28 cellular contexts compared by ENCODE assay signal in the genomic region with DNA sequence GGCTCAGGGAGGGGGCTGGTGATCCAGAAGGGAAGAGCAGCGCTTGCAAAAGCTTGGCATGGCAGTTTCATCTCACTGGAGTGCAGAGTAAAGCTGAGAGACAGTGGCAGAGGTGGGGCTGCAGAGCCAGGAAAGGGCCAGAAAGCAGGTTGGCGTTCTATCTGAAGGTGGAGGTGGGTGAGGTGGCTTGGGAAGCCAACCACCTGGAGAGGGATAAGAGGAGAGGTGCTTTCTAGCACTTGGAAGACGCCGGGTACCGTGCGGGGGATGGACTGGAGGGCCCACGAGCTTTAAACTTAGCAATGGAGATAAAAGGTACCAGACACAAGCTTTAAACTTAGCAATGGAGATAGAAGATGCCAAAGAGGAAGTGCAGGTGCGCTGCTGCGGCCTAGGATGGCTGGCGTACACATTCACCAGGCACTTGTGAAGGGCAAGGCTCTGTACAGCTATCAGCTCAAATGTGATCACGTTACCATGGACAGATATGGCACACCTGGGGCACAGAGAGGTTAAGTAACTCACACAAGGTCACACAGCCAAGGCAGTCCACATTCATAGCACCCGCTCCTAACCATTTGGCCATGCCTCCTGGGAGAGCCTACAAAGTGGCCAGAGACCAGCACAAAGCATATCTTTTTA.
A peak's percentile ranks its signal among the peaks of the same experiment; 100 is the strongest.
DNase-seq lines count a peak whose midpoint lies in the region; ATAC-seq, FAIRE-seq and TF ChIP-seq lines count a peak whose summit lies in the region.
"Had no signal": no experiment of that assay in that cellular context is flagged by ENCODE, and none has a peak within 500 bp of the region (broad histone marks: within the 10 kb centered on the region; RNA-seq: fewer than 3 reads in every experiment).

No MANE protein-coding gene starts in this region.

- H3K9me3 ChIP-seq in H9 (ENCODE audit: control insufficient read depth, low read depth, low read length) (no peaks in the 10 kb centered on the region), H1 (ENCODE audit: insufficient read depth in 2 of 2, low read depth in 1 of 2, low read length in 1 of 2) (no peaks in the 10 kb centered on the region)
- H3K9me3 ChIP-seq: BLaER1, left lung, psoas muscle had no signal

- peaks cover 6% of the 10 kb centered on the region for H3K27me3 Mint-ChIP-seq in H9 (ENCODE audit: low read depth)
- H3K27me3 Mint-ChIP-seq: activated naive CD4-positive, alpha-beta T cell treated with anti-CD3 and anti-CD28 coated beads, Interleukin-2, amount 50 U/mL, for 24 hours; activated T-cell treated with anti-CD3 and anti-CD28 coated beads, Interleukin-2, amount 50 U/mL, for 24 hours had no signal

- no peak for TF ChIP-seq RAD21 in H1 (IDR thresholded peaks at IDR 0.05 in 1 of 2, conservative IDR thresholded peaks at IDR 0.05 in 1 of 2; ENCODE audit: low read depth in 2 of 2, low read length in 2 of 2)

- CTCF ChIA-PET in H1 (lab: Charles Lee; ENCODE audit: partially characterized antibody) (interaction anchor here (1.0 to 2.8 kb wide), 6 partner anchors 11 to 406 kb away, joined by 3 to 10 read pairs (median 4); no protein-coding TSS in a partner anchor), GM10248 (lab: Yijun Ruan, JAX) (no interaction called here)

- H3K4me2 ChIP-seq in H9 (ENCODE audit: insufficient read depth, insufficient read length, low read length) (no peak overlapping the region), H1 (ENCODE audit: insufficient read depth in 1 of 2, low read depth in 2 of 2, low read length in 2 of 2) (no peak overlapping the region)
- H3K4me2 ChIP-seq: KMS-11, smooth muscle cell had no signal

- TF ChIP-seq POLR2A in H1 (IDR thresholded peaks at IDR 0.05; ENCODE audit: control extremely low read depth in 1 of 2, low read depth in 2 of 2, low read length in 2 of 2), result no peak

- H2AK5ac ChIP-seq in H9 (ENCODE audit: insufficient read length, low read length) (no peak overlapping the region), H1 (ENCODE audit: low read depth, low read length) (no peak overlapping the region)

- no peak overlapping the region for H2BK5ac ChIP-seq in H9 (ENCODE audit: insufficient read length, low read length)
- no peak overlapping the region for H2BK5ac ChIP-seq in H1 (ENCODE audit: low read depth, low read length)

- H3K4me1 Mint-ChIP-seq in H9, result peaks cover 3 to 7% of the 10 kb centered on the region in 2 experiments; a peak in 2 of 4 replicates
- H3K4me1 Mint-ChIP-seq: activated naive CD4-positive, alpha-beta T cell treated with anti-CD3 and anti-CD28 coated beads, Interleukin-2, amount 50 U/mL, for 24 hours had no signal

- FAIRE-seq in H1 (lab: Jason Lieb, UNC), result no peak
- FAIRE-seq: endometrium, urothelium cell line had no signal

- H3K9ac ChIP-seq in H9 (ENCODE audit: extremely low read depth, insufficient read length, low read length) (no peak overlapping the region), H1 (replicated peaks in 1 of 4; ENCODE audit: extremely low read depth in 1 of 4, low read depth in 3 of 4, low read length in 3 of 4) (no peak overlapping the region)
- H3K9ac ChIP-seq: BLaER1, KMS-11 had no signal

- POLR2A ChIA-PET in H1 (lab: Charles Lee; ENCODE audit: partially characterized antibody) (no interaction called here), GM10248 (lab: Yijun Ruan, JAX) (no interaction called here)

- H3K79me1 ChIP-seq in H9 (ENCODE audit: insufficient read depth, low read depth, low read length, poor library complexity, severe bottlenecking) (no peaks in the 10 kb centered on the region), H1 (ENCODE audit: low read depth, low read length) (no peaks in the 10 kb centered on the region; the same call in 1 of the 2 replicates)

- TF ChIP-seq EP300 in H1 (IDR thresholded peaks at IDR 0.05; ENCODE audit: borderline replicate concordance in 1 of 2, low read depth in 2 of 2, low read length in 2 of 2), result no peak

- H3K23me2 ChIP-seq in H9 (ENCODE audit: insufficient read length, low read depth, low read length, poor library complexity, severe bottlenecking), result no peaks in the 10 kb centered on the region
- H3K23me2 ChIP-seq in H1 (ENCODE audit: low read depth, low read length), result no peaks in the 10 kb centered on the region

- ATAC-seq in sciatic nerve (no peak), HG02840 (IDR thresholded peaks at IDR 0.05; ENCODE audit: low FRiP score, unreplicated experiment) (no peak)
- ATAC-seq: left lung, Panc1, psoas muscle had no signal

- no peak overlapping the region for H3T11ph ChIP-seq in H9 (ENCODE audit: low read length)

- H3K56ac ChIP-seq in H9 (ENCODE audit: insufficient read length, low read depth, low read length), result no peak overlapping the region
- no peak overlapping the region for H3K56ac ChIP-seq in H1 (replicated peaks; ENCODE audit: insufficient read length, low read depth, low read length)

- TF ChIP-seq CTCF in H9 (conservative IDR thresholded peaks at IDR 0.05), result no peak
- TF ChIP-seq CTCF in H1 (IDR thresholded peaks at IDR 0.05; ENCODE audit: control extremely low read depth in 1 of 3, insufficient read depth in 1 of 3, low read depth in 1 of 3, low read length in 3 of 3), result no peak
- no peak for TF ChIP-seq CTCF in GM10248 (IDR thresholded peaks at IDR 0.05; ENCODE audit: control extremely low read depth, extremely low read depth, low read depth, missing control alignments)

- no peaks in the 10 kb centered on the region for H4K20me1 ChIP-seq in H9 (ENCODE audit: control insufficient read depth, insufficient read depth, insufficient read length)
- peaks cover 0 to 2% of the 10 kb centered on the region in 2 experiments for H4K20me1 ChIP-seq in H1 (replicated peaks in 1 of 2; ENCODE audit: control insufficient read depth in 1 of 2, insufficient read depth in 2 of 2, low read length in 2 of 2)
- H4K20me1 ChIP-seq: BLaER1 had no signal

- intact Hi-C loops in sciatic nerve (cut with DNase I), result no loop called here

- H3K18ac ChIP-seq in H9 (ENCODE audit: insufficient read length, low read depth, low read length), result no peak overlapping the region
- no peak overlapping the region for H3K18ac ChIP-seq in H1 (ENCODE audit: extremely low read depth, low read length)

- H2BK120ac ChIP-seq in H9 (ENCODE audit: low read depth, low read length, poor library complexity, severe bottlenecking), result no peak overlapping the region
- no peak overlapping the region for H2BK120ac ChIP-seq in H1 (replicated peaks; ENCODE audit: low read depth, low read length)

- DNase-seq in activated CD8-positive, alpha-beta memory T cell treated with anti-CD3 and anti-CD28 coated beads for 24 hours, result peak; percentile 41
- no peak for DNase-seq in activated CD8-positive, alpha-beta memory T cell treated with anti-CD3 and anti-CD28 coated beads, Interleukin-2, amount 50 U/mL, for 4 hours
- DNase-seq in H9 (peak; percentile 15), H1 (ENCODE audit: low read depth in 1 of 2, low spot score in 2 of 2) (no peak), sciatic nerve (ENCODE audit: low spot score) (peak; percentile 40), A172 (ENCODE audit: low spot score) (no peak), GM10248 (ENCODE audit: extremely low spot score) (no peak)
- DNase-seq: 8988T; activated CD4-positive, alpha-beta T cell treated with anti-CD3 and anti-CD28 coated beads, Interleukin-2, amount 50 U/mL, for 1 hour; EL; glutamatergic neuron; midbrain; NCI-H1048; NCI-H1930; nephron progenitor cell; stimulated activated CD4-positive, alpha-beta T cell treated with anti-CD3 and anti-CD28 coated beads, Interleukin-4, amount 100 ng/mL, for 24 hours had no signal

- H3K27ac ChIP-seq in H9 (ENCODE audit: insufficient read length, low read depth, low read length) (no peak overlapping the region), H1 (ENCODE audit: low read depth, low read length) (no peak overlapping the region)
- H3K27ac ChIP-seq: BLaER1, KMS-11, left lung, psoas muscle had no signal

- H3K4me3 Mint-ChIP-seq in H9, result no peak overlapping the region
- H3K4me3 Mint-ChIP-seq: activated naive CD4-positive, alpha-beta T cell treated with anti-CD3 and anti-CD28 coated beads, Interleukin-2, amount 50 U/mL, for 24 hours; activated T-cell treated with anti-CD3 and anti-CD28 coated beads, Interleukin-2, amount 50 U/mL, for 24 hours; nephron progenitor cell; T-helper 1 cell treated with Interleukin-12 subunit alpha and Interleukin-12 subunit beta and Interleukin-4 antibody, amounts not matched to agents 30 μg/mL and 1 μg/mL, for 36 hours had no signal

- H4K8ac ChIP-seq in H9 (replicated peaks; ENCODE audit: insufficient read length, low read depth, low read length) (no peak overlapping the region), H1 (ENCODE audit: extremely low read depth, insufficient read depth, low read length) (no peak overlapping the region)

- H3K14ac ChIP-seq in H9 (ENCODE audit: insufficient read depth, low read length) (no peak overlapping the region; the same call in 1 of the 2 replicates), H1 (ENCODE audit: insufficient read length) (no peak overlapping the region)

- H3K4ac ChIP-seq in H9 (ENCODE audit: low read depth, low read length) (no peak overlapping the region), H1 (replicated peaks; ENCODE audit: insufficient read length, low read depth, low read length) (no peak overlapping the region)

- H2AFZ ChIP-seq in H9 (ENCODE audit: low read length) (no peak overlapping the region), H1 (ENCODE audit: low read length) (no peak overlapping the region)

- no peak overlapping the region for H3K4me3 ChIP-seq in H1 (ENCODE audit: extremely low read depth in 1 of 4, insufficient read depth in 2 of 4, low read depth in 3 of 4, low read length in 4 of 4)
- H3K4me3 ChIP-seq: BLaER1, left lung, psoas muscle, smooth muscle cell had no signal

- no peak overlapping the region for H2BK12ac ChIP-seq in H9 (ENCODE audit: insufficient read length, low read depth, low read length)
- peak overlapping the region; percentile 50; the same call in 1 of the 2 replicates for H2BK12ac ChIP-seq in H1 (ENCODE audit: low read depth, low read length)

- H3K4me1 ChIP-seq in H9 (ENCODE audit: insufficient read depth, low read length), result no peaks in the 10 kb centered on the region
- H3K4me1 ChIP-seq in H1 (replicated peaks in 1 of 4; ENCODE audit: control insufficient read depth in 3 of 4, insufficient read depth in 4 of 4, low read length in 3 of 4), result no peaks in the 10 kb centered on the region; a peak in 1 of 7 replicates
- H3K4me1 ChIP-seq: left lung, psoas muscle had no signal

- no CpG with 5 or more reads among the region's 12 CpGs for WGBS in H9 (ENCODE audit: extremely low coverage, insufficient read length, low lambda C conversion rate)
- 95% methylated on average over 11 of the region's 12 CpGs; no CpG with 5 or more reads in 1 of the 2 experiments for WGBS in H1 (ENCODE audit: extremely low coverage in 1 of 2, insufficient coverage in 1 of 2, insufficient read length in 1 of 2, insufficient replicate concordance in 2 of 2, low coverage in 1 of 2, low lambda C conversion rate in 2 of 2, missing lambda C conversion rate in 1 of 2), 2 experiments

- H2BK20ac ChIP-seq in H9 (ENCODE audit: low read depth, low read length, poor library complexity, severe bottlenecking), result no peak overlapping the region
- no peak overlapping the region for H2BK20ac ChIP-seq in H1 (ENCODE audit: low read length)

- no peaks in the 10 kb centered on the region for H3K27me3 ChIP-seq in H9 (ENCODE audit: insufficient read depth, low read length)
- no peaks in the 10 kb centered on the region; a peak in 2 of 7 replicates for H3K27me3 ChIP-seq in H1 (replicated peaks in 1 of 4; ENCODE audit: control insufficient read depth in 3 of 4, extremely low read depth in 1 of 4, insufficient read depth in 3 of 4, low read length in 3 of 4)
- H3K27me3 ChIP-seq: BLaER1 had no signal

- H3K36me3 Mint-ChIP-seq in H9 (ENCODE audit: insufficient read depth in 1 of 3, low read depth in 3 of 3), result no peaks in the 10 kb centered on the region
- H3K36me3 Mint-ChIP-seq: activated naive CD4-positive, alpha-beta T cell treated with anti-CD3 and anti-CD28 coated beads, Interleukin-2, amount 50 U/mL, for 24 hours had no signal

- H2BK15ac ChIP-seq in H9 (ENCODE audit: low read depth, low read length) (no peak overlapping the region), H1 (ENCODE audit: low read length) (no peak overlapping the region)

- no peak overlapping the region for H4K91ac ChIP-seq in H9 (ENCODE audit: insufficient read length, low read depth, low read length)
- H4K91ac ChIP-seq in H1 (replicated peaks; ENCODE audit: insufficient read length, low read length), result no peak overlapping the region

- H3K27ac Mint-ChIP-seq in H9, result no peak overlapping the region
- H3K27ac Mint-ChIP-seq: activated naive CD4-positive, alpha-beta T cell treated with anti-CD3 and anti-CD28 coated beads, Interleukin-2, amount 50 U/mL, for 24 hours; activated T-cell treated with anti-CD3 and anti-CD28 coated beads, Interleukin-2, amount 50 U/mL, for 24 hours; nephron progenitor cell; T-helper 1 cell treated with Interleukin-12 subunit alpha and Interleukin-12 subunit beta and Interleukin-4 antibody, amounts not matched to agents 30 μg/mL and 1 μg/mL, for 36 hours had no signal

- H3K23ac ChIP-seq in H9 (ENCODE audit: insufficient read length, low read depth, low read length), result no peak overlapping the region
- H3K23ac ChIP-seq in H1 (ENCODE audit: insufficient read length), result no peak overlapping the region

- H3K79me2 ChIP-seq in H9 (ENCODE audit: insufficient read depth, low read length) (no peaks in the 10 kb centered on the region), H1 (ENCODE audit: control insufficient read depth in 1 of 2, insufficient read depth in 2 of 2, low read length in 2 of 2) (no peaks in the 10 kb centered on the region)

- H3K9me3 Mint-ChIP-seq in H9, result no peaks in the 10 kb centered on the region
- H3K9me3 Mint-ChIP-seq: activated naive CD4-positive, alpha-beta T cell treated with anti-CD3 and anti-CD28 coated beads, Interleukin-2, amount 50 U/mL, for 24 hours; activated T-cell treated with anti-CD3 and anti-CD28 coated beads, Interleukin-2, amount 50 U/mL, for 24 hours; nephron progenitor cell; T-helper 1 cell treated with Interleukin-12 subunit alpha and Interleukin-12 subunit beta and Interleukin-4 antibody, amounts not matched to agents 30 μg/mL and 1 μg/mL, for 36 hours had no signal

- H4K5ac ChIP-seq in H9 (ENCODE audit: insufficient read length, low read depth, low read length) (no peak overlapping the region), H1 (ENCODE audit: insufficient read length, low read depth, low read length) (no peak overlapping the region)

- no peaks in the 10 kb centered on the region for H3K36me3 ChIP-seq in H1 (ENCODE audit: control insufficient read depth in 2 of 4, insufficient read depth in 4 of 4, low read length in 3 of 4)
- H3K36me3 ChIP-seq: BLaER1, left lung had no signal

Comparison
In these comparisons a context has a peak if more than half of its experiments do, and no peak if none do; other contexts are left out.
1. DNase-seq: peak in activated CD8-positive, alpha-beta memory T cell treated with anti-CD3 and anti-CD28 coated beads for 24 hours (single experiment), H9 (single experiment) and sciatic nerve (single experiment); none in activated CD8-positive, alpha-beta memory T cell treated with anti-CD3 and anti-CD28 coated beads, Interleukin-2, amount 50 U/mL, for 4 hours (single experiment), H1 (0 of 2), A172 (single experiment) and GM10248 (single experiment).